14 cellular contexts compared by ENCODE assay signal in genomic region chr6:33215281-33215680, GRCh38.
"Had no signal": no experiment of that assay in that cellular context is flagged by ENCODE, and none has a peak within 500 bp of the region (broad histone marks: within the 10 kb centered on the region; RNA-seq: fewer than 3 reads in every experiment).

No MANE protein-coding gene starts in this region.

- H3K27me3 ChIP-seq: testis had no signal

- H3K36me3 Mint-ChIP-seq: natural killer cell had no signal

- H3K9me3 Mint-ChIP-seq: activated T-cell treated with anti-CD3 and anti-CD28 coated beads, Interleukin-2, amount 50 U/mL, for 72 hours; memory B cell; natural killer cell had no signal

- H3K4me3 ChIP-seq: adrenal gland, cardiac muscle cell, left ventricle myocardium inferior, prostate gland, stomach, testis had no signal

- H3K4me1 ChIP-seq: prostate gland had no signal

- H3K36me3 ChIP-seq: cardiac muscle cell, prostate gland had no signal

- H3K27ac Mint-ChIP-seq: activated CD4-positive, alpha-beta T cell treated with anti-CD3 and anti-CD28 coated beads for 36 hours; activated T-cell treated with anti-CD3 and anti-CD28 coated beads, Interleukin-2, amount 50 U/mL, for 72 hours; memory B cell; natural killer cell had no signal

- H3K4me3 Mint-ChIP-seq: activated CD4-positive, alpha-beta T cell treated with anti-CD3 and anti-CD28 coated beads for 36 hours; memory B cell; natural killer cell had no signal

- DNase-seq: activated CD4-positive, alpha-beta T cell treated with anti-CD3 and anti-CD28 coated beads for 36 hours; activated T-cell treated with anti-CD3 and anti-CD28 coated beads, Interleukin-2, amount 50 U/mL, for 72 hours; hippocampal formation; left ventricle myocardium inferior; natural killer cell; right cardiac atrium; stomach; T-helper 2 cell; testis had no signal

- H3K27ac ChIP-seq: adrenal gland, cardiac muscle cell, left ventricle myocardium inferior, prostate gland, stomach, testis had no signal

- H3K9me3 ChIP-seq: adrenal gland, left ventricle myocardium inferior, prostate gland, stomach, testis had no signal

- ATAC-seq: activated CD4-positive, alpha-beta T cell treated with anti-CD3 and anti-CD28 coated beads for 36 hours; esophagus mucosa; natural killer cell; right cardiac atrium had no signal
